8 cellular contexts compared by ENCODE assay signal in the genomic region with DNA sequence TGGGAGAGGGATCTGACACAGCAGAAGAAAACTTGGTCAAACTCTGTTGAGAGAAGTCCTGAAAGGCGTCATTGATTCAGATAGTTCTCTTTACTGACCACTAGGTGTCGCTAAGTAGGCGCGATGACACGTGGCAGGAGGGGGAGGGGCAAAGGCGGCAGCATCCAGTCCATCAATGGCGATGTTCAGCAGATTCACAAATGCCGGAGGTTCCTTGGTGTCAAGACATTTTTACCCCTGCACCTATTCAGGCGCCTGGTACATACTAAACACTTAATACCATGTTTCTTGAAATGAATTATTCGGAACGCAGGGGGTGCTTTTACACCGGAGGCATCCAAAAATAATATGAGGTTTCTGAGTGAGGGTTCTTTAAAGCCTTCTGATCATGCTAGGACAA. TPM values are rescaled to one million over a fixed set of nuclear protein-coding genes. Genes with fewer than 3 reads are reported as not detected.
DNase-seq lines count a peak whose midpoint lies in the region; ATAC-seq and TF ChIP-seq lines count a peak whose summit lies in the region.

No MANE protein-coding gene starts in this region.

- no peak overlapping the region for H2BK12ac ChIP-seq in mesenchymal stem cell (ENCODE audit: low read length in 2 of 2)

- H3K27ac ChIP-seq in mesenchymal stem cell (ENCODE audit: low read length, poor library complexity, severe bottlenecking) = no peak overlapping the region

- H3K4me2 ChIP-seq in mesenchymal stem cell (ENCODE audit: low read length, poor library complexity, severe bottlenecking) = no peak overlapping the region

- no peaks in the 10 kb centered on the region for H3K27me3 ChIP-seq in mesenchymal stem cell (ENCODE audit: control insufficient read depth in 1 of 2, insufficient read depth in 1 of 2, low read length in 2 of 2)

- no peak overlapping the region for H2BK15ac ChIP-seq in mesenchymal stem cell (ENCODE audit: low read depth, poor library complexity, severe bottlenecking)

- no peaks in the 10 kb centered on the region for H3K9me3 ChIP-seq in mesenchymal stem cell (ENCODE audit: control insufficient read depth, low read length)

- H4K91ac ChIP-seq in mesenchymal stem cell (ENCODE audit: low read length) = no peak overlapping the region

- H3K14ac ChIP-seq in mesenchymal stem cell (ENCODE audit: low read length in 2 of 2) = no peak overlapping the region

- H3K9ac ChIP-seq in mesenchymal stem cell (ENCODE audit: low read length) = peak overlapping the region; percentile 30

- no peaks in the 10 kb centered on the region for H3K36me3 ChIP-seq in mesenchymal stem cell (ENCODE audit: control insufficient read depth in 1 of 2, insufficient read depth in 2 of 2, low read depth in 1 of 2, low read length in 2 of 2)

- no peak overlapping the region for H3K4ac ChIP-seq in mesenchymal stem cell (ENCODE audit: low read depth in 1 of 2, low read length in 2 of 2)

- H3K18ac ChIP-seq in mesenchymal stem cell (ENCODE audit: low read depth in 1 of 2, low read length in 2 of 2) = no peak overlapping the region

- no peaks in the 10 kb centered on the region for H3K79me1 ChIP-seq in mesenchymal stem cell (replicated peaks; ENCODE audit: low read length, poor library complexity, severe bottlenecking)

- H4K8ac ChIP-seq in mesenchymal stem cell (ENCODE audit: low read length) = no peak overlapping the region

- H2AK5ac ChIP-seq in mesenchymal stem cell (ENCODE audit: low read length, severe bottlenecking) = no peak overlapping the region

- peak; percentile 50 for TF ChIP-seq CTCF in AG09319 (IDR thresholded peaks at IDR 0.05; ENCODE audit: low read depth, low read length)

- no peak for DNase-seq in AG09319 (ENCODE audit: extremely low read depth, low read depth)
- DNase-seq in NCI-H748 treated with DMSO at 0.1 percent for 48 hours (lab: John Stamatoyannopoulos, UW) = peak; percentile 56
- peak; percentile 78 for DNase-seq in activated CD4-positive, alpha-beta T cell treated with anti-CD3 and anti-CD28 coated beads, Interleukin-2, amount 50 U/mL, for 1 hour
- peak; percentile 78 for DNase-seq in ecto neural progenitor cell (ENCODE audit: low spot score)
- DNase-seq in mesenchymal stem cell = peak; percentile 52
- peak; percentile 58 to 64 for DNase-seq in stimulated activated CD8-positive, alpha-beta memory T cell treated with anti-CD3 and anti-CD28 coated beads, Interleukin-4, amount 100 ng/mL, for 1 hour (ENCODE audit: low read depth in 2 of 2, low spot score in 1 of 2)

- no peak overlapping the region for H3K23ac ChIP-seq in mesenchymal stem cell (ENCODE audit: low read length in 2 of 2)

- ATAC-seq in GM18873 (IDR thresholded peaks at IDR 0.05; ENCODE audit: low FRiP score, unreplicated experiment) (peak; percentile 50), HG03342 (IDR thresholded peaks at IDR 0.05; ENCODE audit: unreplicated experiment) (peak; percentile 50)

- no peak overlapping the region for H2AFZ ChIP-seq in mesenchymal stem cell (ENCODE audit: low read depth, low read length)

- peaks cover 3% of the 10 kb centered on the region for H3K4me1 ChIP-seq in mesenchymal stem cell (ENCODE audit: control insufficient read depth, insufficient read depth, low read depth, low read length)

- no peak overlapping the region for H3K4me3 ChIP-seq in mesenchymal stem cell (ENCODE audit: insufficient read depth in 1 of 2, low read depth in 1 of 2, low read length in 2 of 2)

- H2BK120ac ChIP-seq in mesenchymal stem cell (ENCODE audit: low read depth, low read length) = no peak overlapping the region

- 30% methylated on average over 11 of the region's 12 CpGs for WGBS in mesenchymal stem cell

- no peak overlapping the region for H2BK5ac ChIP-seq in mesenchymal stem cell (ENCODE audit: low read depth, low read length, poor library complexity, severe bottlenecking)

RNA-seq across cellular contexts. Expression of gene PLEK, which starts 3.0 kb away (rescaled TPM):
- 0.01 TPM for polyA plus RNA-seq in mesenchymal stem cell (2013, experiment 1 of 2)
- not detected for polyA plus RNA-seq in mesenchymal stem cell (2013, experiment 2 of 2)

RNA-seq across cellular contexts. Expression of gene CNRIP1, which starts 42.3 kb away (rescaled TPM):
- 24.4 TPM for polyA plus RNA-seq in mesenchymal stem cell (2013, experiment 1 of 2)
- 24.5 TPM for polyA plus RNA-seq in mesenchymal stem cell (2013, experiment 2 of 2)
